ENCODE assay signal across 28 cellular contexts in the genomic region with DNA sequence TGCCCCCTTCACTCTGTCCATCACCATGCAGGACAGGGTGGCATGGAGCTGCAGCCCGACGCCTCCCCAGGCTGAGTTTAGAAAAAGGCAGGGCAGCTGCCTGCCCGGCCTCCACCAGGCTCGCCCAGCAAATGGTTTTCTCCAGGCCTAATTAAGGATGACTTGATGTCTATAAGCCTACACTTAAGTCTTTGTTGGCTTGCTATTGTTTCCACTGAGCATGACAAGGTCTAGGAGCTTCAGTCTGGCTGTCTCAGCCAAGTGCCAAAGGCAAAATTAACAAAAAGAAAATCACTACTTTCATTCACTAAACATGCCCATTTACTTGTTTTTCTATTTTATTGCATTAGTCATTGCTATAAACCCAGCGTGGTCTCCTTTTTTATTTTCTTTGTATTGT.
"Had no signal": no experiment of that assay in that cellular context is flagged by ENCODE, and none has a peak within 500 bp of the region (broad histone marks: within the 10 kb centered on the region; RNA-seq: fewer than 3 reads in every experiment).

No MANE protein-coding gene starts in this region.

- H3K27ac ChIP-seq: stomach, suprapubic skin, testis, thoracic aorta, thyroid gland, tibial artery, tibial nerve, transverse colon, upper lobe of left lung, upper lobe of right lung, uterus, vagina had no signal

- DNase-seq: stimulated activated CD4-positive, alpha-beta T cell treated with anti-CD3 and anti-CD28 coated beads, Interleukin-2, amount 100 ng/mL, for 48 hours; stimulated activated CD4-positive, alpha-beta T cell treated with anti-CD3 and anti-CD28 coated beads, Interleukin-4, amount 100 ng/mL, for 1 hour; stimulated activated CD4-positive, alpha-beta T cell treated with anti-CD3 and anti-CD28 coated beads, Interleukin-4, amount 100 ng/mL, for 24 hours; stimulated activated CD4-positive, alpha-beta T cell treated with anti-CD3 and anti-CD28 coated beads, Interleukin-4, amount 100 ng/mL, for 4 hours; stimulated activated CD8-positive, alpha-beta memory T cell treated with anti-CD3 and anti-CD28 coated beads, Interleukin-4, amount 100 ng/mL, for 48 hours; stimulated activated naive B cell treated with anti-CD40 and anti-IgM and Interleukin-4, amounts not matched to agents 10 μg/mL and 1 μg/mL and 100 μg/mL, for 72 hours; stimulated activated naive CD4-positive, alpha-beta T cell; stimulated activated naive CD4-positive, alpha-beta T cell treated with Interleukin-2 at 50 U/mL for 16 hours; stimulated activated naive CD8-positive, alpha-beta T cell treated with anti-CD3 and anti-CD28 coated beads, Interleukin-15, amount 100 ng/mL, for 72 hours; stimulated activated naive CD8-positive, alpha-beta T cell treated with anti-CD3 and anti-CD28 coated beads, Interleukin-15, Interleukin-2, amounts not matched to agents 100 U/mL and 50 U/mL, for 24 hours; stomach; substantia nigra; testis; thyroid gland; tibial artery; transverse colon; trophoblast cell; upper lobe of left lung; upper lobe of right lung; uterus had no signal

- H3K27me3 ChIP-seq: testis, thyroid gland, tibial nerve, transverse colon, upper lobe of left lung, uterus, vagina had no signal

- H3K9me3 Mint-ChIP-seq: stimulated activated effector memory CD8-positive, alpha-beta T cell treated with anti-CD3 and anti-CD28 coated beads, Interleukin-12 subunit alpha, Interleukin-12 subunit beta, amount 100 ng/mL, for 72 hours; stimulated activated memory B cell treated with anti-CD40 and anti-IgM and Interleukin-4, amounts not matched to agents 10 μg/mL and 1 μg/mL and 100 μg/mL, for 72 hours; stimulated activated naive B cell treated with anti-CD40 and anti-IgM and Interleukin-4, amounts not matched to agents 10 μg/mL and 1 μg/mL and 100 μg/mL, for 72 hours; stimulated activated naive CD8-positive, alpha-beta T cell treated with anti-CD3 and anti-CD28 coated beads, Interleukin-15, amount 100 ng/mL, for 72 hours; stimulated activated naive CD8-positive, alpha-beta T cell treated with anti-CD3 and anti-CD28 coated beads, Interleukin-15, Interleukin-2, amounts not matched to agents 100 ng/mL and 50 ng/mL, for 24 hours; type B pancreatic cell had no signal

- H3K4me1 ChIP-seq: testis, thyroid gland, tibial artery, tibial nerve, transverse colon, upper lobe of left lung, upper lobe of right lung, uterus, vagina had no signal

- H3K9me3 ChIP-seq: stomach, suprapubic skin, testis, thoracic aorta, thyroid gland, tibial artery, tibial nerve, transverse colon, upper lobe of left lung, upper lobe of right lung, uterus, vagina had no signal

- H3K36me3 Mint-ChIP-seq: stimulated activated effector memory CD8-positive, alpha-beta T cell treated with anti-CD3 and anti-CD28 coated beads, Interleukin-12 subunit alpha, Interleukin-12 subunit beta, amount 100 ng/mL, for 72 hours; stimulated activated memory B cell treated with anti-CD40 and anti-IgM and Interleukin-4, amounts not matched to agents 10 μg/mL and 1 μg/mL and 100 μg/mL, for 72 hours; stimulated activated naive B cell treated with anti-CD40 and anti-IgM and Interleukin-4, amounts not matched to agents 10 μg/mL and 1 μg/mL and 100 μg/mL, for 72 hours; type B pancreatic cell had no signal

- H3K36me3 ChIP-seq: stomach, suprapubic skin, thoracic aorta, thyroid gland, tibial artery, tibial nerve, transverse colon, upper lobe of left lung, upper lobe of right lung, uterus, vagina had no signal

- H3K27ac Mint-ChIP-seq: stimulated activated effector memory CD8-positive, alpha-beta T cell treated with anti-CD3 and anti-CD28 coated beads, Interleukin-12 subunit alpha, Interleukin-12 subunit beta, amount 100 ng/mL, for 72 hours; stimulated activated memory B cell treated with anti-CD40 and anti-IgM and Interleukin-4, amounts not matched to agents 10 μg/mL and 1 μg/mL and 100 μg/mL, for 72 hours; stimulated activated naive B cell treated with anti-CD40 and anti-IgM and Interleukin-4, amounts not matched to agents 10 μg/mL and 1 μg/mL and 100 μg/mL, for 72 hours; stimulated activated naive CD8-positive, alpha-beta T cell treated with anti-CD3 and anti-CD28 coated beads, Interleukin-15, amount 100 ng/mL, for 72 hours; stimulated activated naive CD8-positive, alpha-beta T cell treated with anti-CD3 and anti-CD28 coated beads, Interleukin-15, Interleukin-2, amounts not matched to agents 100 ng/mL and 50 ng/mL, for 24 hours; type B pancreatic cell had no signal

- H3K4me1 Mint-ChIP-seq: stimulated activated effector memory CD8-positive, alpha-beta T cell treated with anti-CD3 and anti-CD28 coated beads, Interleukin-12 subunit alpha, Interleukin-12 subunit beta, amount 100 ng/mL, for 72 hours; stimulated activated memory B cell treated with anti-CD40 and anti-IgM and Interleukin-4, amounts not matched to agents 10 μg/mL and 1 μg/mL and 100 μg/mL, for 72 hours; stimulated activated naive B cell treated with anti-CD40 and anti-IgM and Interleukin-4, amounts not matched to agents 10 μg/mL and 1 μg/mL and 100 μg/mL, for 72 hours; stimulated activated naive CD8-positive, alpha-beta T cell treated with anti-CD3 and anti-CD28 coated beads, Interleukin-15, amount 100 ng/mL, for 72 hours had no signal

- H3K4me3 Mint-ChIP-seq: stimulated activated effector memory CD8-positive, alpha-beta T cell treated with anti-CD3 and anti-CD28 coated beads, Interleukin-12 subunit alpha, Interleukin-12 subunit beta, amount 100 ng/mL, for 72 hours; stimulated activated memory B cell treated with anti-CD40 and anti-IgM and Interleukin-4, amounts not matched to agents 10 μg/mL and 1 μg/mL and 100 μg/mL, for 72 hours; stimulated activated naive B cell treated with anti-CD40 and anti-IgM and Interleukin-4, amounts not matched to agents 10 μg/mL and 1 μg/mL and 100 μg/mL, for 72 hours; stimulated activated naive CD8-positive, alpha-beta T cell treated with anti-CD3 and anti-CD28 coated beads, Interleukin-15, amount 100 ng/mL, for 72 hours; stimulated activated naive CD8-positive, alpha-beta T cell treated with anti-CD3 and anti-CD28 coated beads, Interleukin-15, Interleukin-2, amounts not matched to agents 100 ng/mL and 50 ng/mL, for 24 hours; type B pancreatic cell had no signal

- ATAC-seq: stimulated activated effector memory CD8-positive, alpha-beta T cell treated with anti-CD3 and anti-CD28 coated beads, Interleukin-12 subunit alpha, Interleukin-12 subunit beta, amount 100 ng/mL, for 72 hours; stimulated activated memory B cell treated with anti-CD40 and anti-IgM and Interleukin-4, amounts not matched to agents 10 μg/mL and 1 μg/mL and 100 μg/mL, for 72 hours; stimulated activated naive B cell treated with anti-CD40 and anti-IgM and Interleukin-4, amounts not matched to agents 10 μg/mL and 1 μg/mL and 100 μg/mL, for 72 hours; stimulated activated naive CD8-positive, alpha-beta T cell treated with anti-CD3 and anti-CD28 coated beads, Interleukin-15, amount 100 ng/mL, for 72 hours; stimulated activated naive CD8-positive, alpha-beta T cell treated with anti-CD3 and anti-CD28 coated beads, Interleukin-15, Interleukin-2, amounts not matched to agents 100 U/mL and 50 U/mL, for 24 hours; upper lobe of right lung had no signal

- H3K4me3 ChIP-seq: stomach, suprapubic skin, testis, thoracic aorta, thyroid gland, tibial artery, tibial nerve, transverse colon, upper lobe of left lung, upper lobe of right lung, uterus, vagina had no signal
